1 cellular context compared by ENCODE assay signal in genomic region chr10:95297402-95297801, GRCh38.
TF ChIP-seq lines count a peak whose summit lies in the region.

No MANE protein-coding gene starts in this region.

TF ChIP-seq in K562, 482 proteins besides CTCF, POLR2A, EP300 and RAD21 (continued from another document and continues in another):
- TF ChIP-seq HDAC2 (IDR thresholded peaks at IDR 0.05) (0 out of 2 replicates have a peak, but pooled peaks have one; percentile 31), POLR3G (IDR thresholded peaks at IDR 0.05; ENCODE audit: extremely low read depth, insufficient read length, insufficient replicate concordance) (no peak), CBFA2T3 (IDR thresholded peaks at IDR 0.05) (peak; percentile 88), CBFA2T2 (conservative IDR thresholded peaks at IDR 0.05) (peak; percentile 76), SRF (CRISPR knock-in tag; IDR thresholded peaks at IDR 0.05) (peak in 1 of 2 experiments; percentile 67; a peak in 1 of 4 replicates), POLR3A (IDR thresholded peaks at IDR 0.05; ENCODE audit: borderline replicate concordance, extremely low read depth, insufficient read depth, insufficient read length) (no peak), TBP (optimal IDR thresholded peaks at IDR 0.05; ENCODE audit: low read depth, low read length) (peak; percentile 72), FOXJ3 (CRISPR knock-in tag; IDR thresholded peaks at IDR 0.05) (no peak), MEIS2 (IDR thresholded peaks at IDR 0.05; ENCODE audit: partially characterized antibody) (peak; percentile 94), HMBOX1 (IDR thresholded peaks at IDR 0.05) (peak; percentile 33; the same call in 1 of the 2 replicates), POLR2G (IDR thresholded peaks at IDR 0.05; ENCODE audit: low read depth, low read length) (0 out of 2 replicates have a peak, but pooled peaks have one; percentile 37), ZNF740 (CRISPR knock-in tag; IDR thresholded peaks at IDR 0.05) (0 out of 2 replicates have a peak, but pooled peaks have one; percentile 23), ZNF740 (tag; IDR thresholded peaks at IDR 0.05) (no peak), GATAD2A (IDR thresholded peaks at IDR 0.05) (no peak), KDM1A (IDR thresholded peaks at IDR 0.05) (peak; percentile 46 to 66; a peak in 3 of 4 replicates), NR4A1 (CRISPR knock-in tag; IDR thresholded peaks at IDR 0.05) (no peak), NR4A1 (tag; IDR thresholded peaks at IDR 0.05) (no peak), RFX5 (IDR thresholded peaks at IDR 0.05; ENCODE audit: low read depth, low read length) (no peak), ZFP30 (CRISPR knock-in tag; IDR thresholded peaks at IDR 0.05; ENCODE audit: borderline replicate concordance) (no peak), MIER1 (IDR thresholded peaks at IDR 0.05; ENCODE audit: low read depth) (no peak), PRPF4 (IDR thresholded peaks at IDR 0.05; ENCODE audit: insufficient read depth, low read depth, low read length, poor library complexity, severe bottlenecking) (no peak), LEF1 (IDR thresholded peaks at IDR 0.05) (peak; percentile 84), SIN3A (IDR thresholded peaks at IDR 0.05; ENCODE audit: borderline replicate concordance in 2 of 2, control insufficient read depth in 1 of 2, low read depth in 2 of 2, low read length in 2 of 2) (no peak), SP1 (CRISPR knock-in tag; IDR thresholded peaks at IDR 0.05) (no peak), KLF16 (IDR thresholded peaks at IDR 0.05) (peak; percentile 74), DPF2 (IDR thresholded peaks at IDR 0.05) (peak; percentile 83), ZNF41 (CRISPR knock-in tag; conservative IDR thresholded peaks at IDR 0.05) (no peak), ETS1 (conservative IDR thresholded peaks at IDR 0.05; ENCODE audit: control insufficient read depth, low read depth, low read length) (0 out of 2 replicates have a peak, but pooled peaks have one; percentile 41), ZNF318 (IDR thresholded peaks at IDR 0.05; ENCODE audit: borderline replicate concordance in 1 of 2, low read depth in 1 of 2) (no peak), TSC22D4 (tag; IDR thresholded peaks at IDR 0.05) (no peak), HDAC1 (IDR thresholded peaks at IDR 0.05) (0 out of 4 replicates have a peak, but pooled peaks of 1 of the 2 experiments have one; percentile 45), RNF219 (CRISPR knock-in tag; IDR thresholded peaks at IDR 0.05) (no peak), PBX2 (CRISPR knock-in tag; IDR thresholded peaks at IDR 0.05; ENCODE audit: low read depth) (no peak), PBX2 (tag; conservative IDR thresholded peaks at IDR 0.05; ENCODE audit: low read depth) (peak; percentile 82), ETV1 (tag; conservative IDR thresholded peaks at IDR 0.05; ENCODE audit: low read depth) (peak; percentile 69), TFAP4 (CRISPR knock-in tag; IDR thresholded peaks at IDR 0.05; ENCODE audit: borderline replicate concordance) (peak; percentile 28; the same call in 1 of the 2 replicates), CHD4 (IDR thresholded peaks at IDR 0.05; ENCODE audit: insufficient read depth, insufficient replicate concordance, low read depth, low read length, poor library complexity, severe bottlenecking) (no peak), MTA3 (IDR thresholded peaks at IDR 0.05; ENCODE audit: borderline replicate concordance) (peak; percentile 36; the same call in 1 of the 2 replicates), SPI1 (IDR thresholded peaks at IDR 0.05; ENCODE audit: borderline replicate concordance, low read depth, low read length) (peak; percentile 95), RB1 (IDR thresholded peaks at IDR 0.05; ENCODE audit: low read depth) (no peak)
